In genomic region chr7:84297606-84298005, GRCh38 we compare ENCODE assay signal across 15 cellular contexts.
DNase-seq lines count a peak whose midpoint lies in the region; ATAC-seq and TF ChIP-seq lines count a peak whose summit lies in the region.
"Had no signal": no experiment of that assay in that cellular context is flagged by ENCODE, and none has a peak within 500 bp of the region (broad histone marks: within the 10 kb centered on the region; RNA-seq: fewer than 3 reads in every experiment).

No MANE protein-coding gene starts in this region.

- ATAC-seq in left lung = no peak
- no peak for ATAC-seq in HG03135 (IDR thresholded peaks at IDR 0.05; ENCODE audit: unreplicated experiment)
- ATAC-seq: A549; CD8-positive, alpha-beta T cell; HCT116 had no signal

- H3K4me3 ChIP-seq in adipocyte (ENCODE audit: low read length) (no peak overlapping the region), foreskin fibroblast (ENCODE audit: low read depth in 1 of 2, low read length in 2 of 2) (no peak overlapping the region), left lung (no peak overlapping the region)
- H3K4me3 ChIP-seq: A549, GM23248 had no signal

- H3K4me1 ChIP-seq in adipocyte (ENCODE audit: control insufficient read depth, insufficient read depth, low read length) (peaks cover 9% of the 10 kb centered on the region), left lung (no peaks in the 10 kb centered on the region)
- H3K4me1 ChIP-seq: A549 had no signal

- intact Hi-C loops in left lung (cut with DNase I) = no loop called here

- no peak overlapping the region for H3K9ac ChIP-seq in adipocyte (ENCODE audit: low read length)
- H3K9ac ChIP-seq: GM23248 had no signal

- H3K9me3 ChIP-seq in adipocyte (ENCODE audit: control insufficient read depth, low read length) (no peaks in the 10 kb centered on the region), left lung (peaks cover 0 to 2% of the 10 kb centered on the region in 2 donors)
- H3K9me3 ChIP-seq: A549 had no signal

- no peaks in the 10 kb centered on the region for H3K36me3 ChIP-seq in adipocyte (ENCODE audit: control insufficient read depth, insufficient read depth, low read length, severe bottlenecking)
- no peaks in the 10 kb centered on the region for H3K36me3 ChIP-seq in left lung

- no peak overlapping the region for H3K27ac ChIP-seq in left lung
- H3K27ac ChIP-seq: A549, GM23248 had no signal

- H3K27me3 ChIP-seq in adipocyte (replicated peaks; ENCODE audit: control insufficient read depth, insufficient read depth, low read length) (no peaks in the 10 kb centered on the region), left lung (no peaks in the 10 kb centered on the region)

- TF ChIP-seq CTCF in foreskin fibroblast (IDR thresholded peaks at IDR 0.05; ENCODE audit: low read depth, low read length) (no peak), left lung (IDR thresholded peaks at IDR 0.05) (no peak)

- DNase-seq in NCI-H69 (lab: John Stamatoyannopoulos, UW) (peak; percentile 8), adipocyte (ENCODE audit: low read depth) (peak; percentile 71), foreskin fibroblast (peak; percentile 6 to 52), left lung (no peak), NCI-H1930 (lab: John Stamatoyannopoulos, UW) (no peak), NOMO-1 (lab: John Stamatoyannopoulos, UW; ENCODE audit: unreplicated experiment in 2 of 2) (no peak)
- DNase-seq: CD8-positive, alpha-beta T cell; COR-L47; DMS153; DND-41; GF-D8; GM23248 had no signal

Comparison
In these comparisons a context has a peak if more than half of its experiments do, and no peak if none do; other contexts are left out.
1. DNase-seq: peak in NCI-H69 (single experiment), adipocyte (single experiment) and foreskin fibroblast (2 of 2); none in left lung (0 of 2), NCI-H1930 (0 of 2) and NOMO-1 (0 of 2).